19 cellular contexts compared by ENCODE assay signal in the genomic region with DNA sequence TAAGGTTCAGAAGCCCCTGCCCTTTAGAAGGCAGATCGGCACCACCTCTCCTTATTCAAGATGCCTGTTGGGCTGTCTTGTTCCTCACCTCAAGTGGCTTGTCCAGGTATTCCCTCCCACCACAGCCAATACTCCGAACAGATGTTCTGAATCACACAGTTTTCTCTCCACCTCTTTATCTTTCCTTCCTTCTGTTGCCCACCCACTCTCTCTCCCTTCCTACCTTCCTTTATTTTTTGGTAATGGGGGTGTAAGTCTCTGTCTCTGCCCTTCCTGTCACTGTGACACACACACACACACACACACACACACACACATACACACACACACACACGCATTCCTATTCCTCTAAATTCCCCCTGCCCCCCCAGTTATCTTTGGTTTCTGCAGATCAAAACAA. TPM values are rescaled to one million over a fixed set of nuclear protein-coding genes. Genes with fewer than 3 reads are reported as not detected.
DNase-seq lines count a peak whose midpoint lies in the region; ATAC-seq and TF ChIP-seq lines count a peak whose summit lies in the region.
"Had no signal": no experiment of that assay in that cellular context is flagged by ENCODE, and none has a peak within 500 bp of the region (broad histone marks: within the 10 kb centered on the region; RNA-seq: fewer than 3 reads in every experiment).

No MANE protein-coding gene starts in this region.

- peaks cover 58% of the 10 kb centered on the region for H3K4me1 ChIP-seq in PC-9 (replicated peaks; ENCODE audit: insufficient read depth)
- H3K4me1 ChIP-seq: SJCRH30 had no signal

- no peak overlapping the region for H3K4me3 Mint-ChIP-seq in stimulated activated naive CD8-positive, alpha-beta T cell treated with anti-CD3 and anti-CD28 coated beads, Interleukin-15, amount 100 ng/mL, for 72 hours
- H3K4me3 Mint-ChIP-seq: CD8-positive, alpha-beta T cell had no signal

- no peaks in the 10 kb centered on the region for H4K20me1 ChIP-seq in PC-9 (ENCODE audit: insufficient read depth)

- no TSS peak for BruUV-seq in PC-9 (replicated peaks; lab: Mats Ljungman, UMichigan)

- POLR2A ChIA-PET in PC-9 (lab: Charles Lee; ENCODE audit: unreplicated experiment), result interaction anchor here (0.6 to 0.7 kb wide), 2 partner anchors 20 to 131 kb away, joined by 5 to 18 read pairs; no protein-coding TSS in a partner anchor

- H3K9me3 Mint-ChIP-seq in stimulated activated naive CD8-positive, alpha-beta T cell treated with anti-CD3 and anti-CD28 coated beads, Interleukin-15, amount 100 ng/mL, for 72 hours, result no peaks in the 10 kb centered on the region
- H3K9me3 Mint-ChIP-seq: CD8-positive, alpha-beta T cell had no signal

- H3K4me3 ChIP-seq in PC-9, result no peak overlapping the region
- H3K4me3 ChIP-seq: SJCRH30 had no signal

- H3K27me3 ChIP-seq in PC-9 (ENCODE audit: insufficient read depth, low read depth), result no peaks in the 10 kb centered on the region
- H3K27me3 ChIP-seq: SJCRH30 had no signal

- intact Hi-C loops in PC-9 (cut with micrococcal nuclease; ENCODE audit: unreplicated experiment), result no loop called here

- H3K9me2 ChIP-seq in PC-9 (ENCODE audit: insufficient read depth), result no peaks in the 10 kb centered on the region

- peak overlapping the region; percentile 83 to 85 for H3K27ac Mint-ChIP-seq in stimulated activated naive CD8-positive, alpha-beta T cell treated with anti-CD3 and anti-CD28 coated beads, Interleukin-15, amount 100 ng/mL, for 72 hours
- H3K27ac Mint-ChIP-seq: CD8-positive, alpha-beta T cell had no signal

- H3K79me2 ChIP-seq in PC-9 (ENCODE audit: low read depth), result 0 out of 2 replicates have a peak, but pooled peaks cover 3% of the 10 kb centered on the region

- no peaks in the 10 kb centered on the region for H3K9me3 ChIP-seq in PC-9 (ENCODE audit: insufficient read depth, low read depth)
- H3K9me3 ChIP-seq: SJCRH30 had no signal

- H3K4me2 ChIP-seq in PC-9, result peak overlapping the region; percentile 55

- H3K27ac ChIP-seq in PC-9, result peak overlapping the region; percentile 61
- H3K27ac ChIP-seq: SJCRH30 had no signal

- no peak overlapping the region for H2AFZ ChIP-seq in PC-9

- H3K4me1 Mint-ChIP-seq in stimulated activated naive CD8-positive, alpha-beta T cell treated with anti-CD3 and anti-CD28 coated beads, Interleukin-15, amount 100 ng/mL, for 72 hours, result peaks cover 46% of the 10 kb centered on the region

- ATAC-seq in stimulated activated naive CD8-positive, alpha-beta T cell treated with anti-CD3 and anti-CD28 coated beads, Interleukin-15, amount 100 ng/mL, for 72 hours, result no peak
- ATAC-seq in stimulated activated naive CD8-positive, alpha-beta T cell treated with anti-CD3 and anti-CD28 coated beads, Interleukin-15, Interleukin-2, amounts not matched to agents 100 U/mL and 50 U/mL, for 24 hours, result no peak
- ATAC-seq in left lobe of liver (no peak), HG02973 (IDR thresholded peaks at IDR 0.05; ENCODE audit: unreplicated experiment) (no peak)
- ATAC-seq: CD8-positive, alpha-beta T cell had no signal

- CTCF ChIA-PET in PC-9 (lab: Charles Lee), result interaction anchor here (0.7 to 1.9 kb wide), 2 partner anchors 56 to 95 kb away, joined by 3 to 8 read pairs; no protein-coding TSS in a partner anchor

- H3K27me3 Mint-ChIP-seq in stimulated activated naive CD8-positive, alpha-beta T cell treated with anti-CD3 and anti-CD28 coated beads, Interleukin-15, amount 100 ng/mL, for 72 hours, result peaks cover 20% of the 10 kb centered on the region

- TF ChIP-seq CTCF in PC-9 (conservative IDR thresholded peaks at IDR 0.05), result no peak

- H3K36me3 ChIP-seq in PC-9 (ENCODE audit: low read depth), result no peaks in the 10 kb centered on the region
- H3K36me3 ChIP-seq: SJCRH30 had no signal

- DNase-seq in stimulated activated naive CD8-positive, alpha-beta T cell treated with anti-CD3 and anti-CD28 coated beads, Interleukin-15, amount 100 ng/mL, for 72 hours, result no peak
- no peak for DNase-seq in stimulated activated naive CD8-positive, alpha-beta T cell treated with anti-CD3 and anti-CD28 coated beads, Interleukin-15, Interleukin-2, amounts not matched to agents 100 U/mL and 50 U/mL, for 24 hours
- no peak for DNase-seq in PC-9
- peak; percentile 12 for DNase-seq in left lobe of liver (ENCODE audit: low spot score)
- DNase-seq in activated gamma-delta T cell (lab: John Stamatoyannopoulos, UW), result no peak
- no peak for DNase-seq in 8988T
- no peak for DNase-seq in NCI-H1930 (lab: John Stamatoyannopoulos, UW)
- DNase-seq: ACHN; CD8-positive, alpha-beta T cell; GF-D8; IMR-90; NCI-H1105 treated with DMSO at 0.1 percent for 48 hours; NCI-H187; NCI-H748 treated with DMSO at 0.1 percent for 48 hours; RPMI8226; SJCRH30 had no signal

- H3F3A ChIP-seq in PC-9 (ENCODE audit: insufficient read depth, low read depth), result peaks cover 55% of the 10 kb centered on the region

RNA-seq across cellular contexts. Expression of a gene that starts 8.4 kb away (rescaled TPM):
- total RNA-seq in PC-9 (2021), result 0.81 and 1.2 TPM in 2 replicates
- total RNA-seq in left lobe of liver, result 0.63 TPM
- total RNA-seq: Daoy, HT1080 had no signal

RNA-seq across cellular contexts. Expression of a gene that starts 8.8 kb away (rescaled TPM):
- 6,804 and 8,986 TPM in 2 replicates for total RNA-seq in PC-9 (2021)
- total RNA-seq in left lobe of liver, result 938 TPM

RNA-seq across cellular contexts. Expression of a gene that starts 41.2 kb away (rescaled TPM):
- total RNA-seq in PC-9 (2021) (4.4 and 10.4 TPM in 2 replicates), left lobe of liver (4.0 TPM)
- total RNA-seq: CD8-positive, alpha-beta T cell had no signal
